ENCODE assay signal across 21 cellular contexts in genomic region chr1:220249522-220249921, GRCh38.
"Had no signal": no experiment of that assay in that cellular context is flagged by ENCODE, and none has a peak within 500 bp of the region (broad histone marks: within the 10 kb centered on the region; RNA-seq: fewer than 3 reads in every experiment).

No MANE protein-coding gene starts in this region.

- H3K4me3 ChIP-seq: dorsolateral prefrontal cortex, heart left ventricle, mucosa of descending colon, psoas muscle, sigmoid colon, skin epidermis had no signal

- H3K4me3 Mint-ChIP-seq: stimulated activated naive B cell treated with anti-CD40 and anti-IgM and Interleukin-4, amounts not matched to agents 10 μg/mL and 1 μg/mL and 100 μg/mL, for 72 hours had no signal

- ATAC-seq: esophagus mucosa; heart left ventricle; mucosa of descending colon; naive thymus-derived CD8-positive, alpha-beta T cell; psoas muscle; stimulated activated naive B cell treated with anti-CD40 and anti-IgM and Interleukin-4, amounts not matched to agents 10 μg/mL and 1 μg/mL and 100 μg/mL, for 72 hours had no signal

- DNase-seq: cortex of kidney; dorsolateral prefrontal cortex; effector CD8-positive, alpha-beta T cell; heart left ventricle; hippocampal formation; kidney glomerular epithelial cell; mucosa of descending colon; naive thymus-derived CD8-positive, alpha-beta T cell; psoas muscle; retina; sigmoid colon; stimulated activated CD4-positive, alpha-beta T cell treated with anti-CD3 and anti-CD28 coated beads, Interleukin-2, amount 100 ng/mL, for 24 hours; stimulated activated CD4-positive, alpha-beta T cell treated with anti-CD3 and anti-CD28 coated beads, Interleukin-4, amount 100 ng/mL, for 4 hours; stimulated activated naive B cell treated with anti-CD40 and anti-IgM and Interleukin-4, amounts not matched to agents 10 μg/mL and 1 μg/mL and 100 μg/mL, for 72 hours; trophoblast cell had no signal

- H3K4me1 ChIP-seq: heart left ventricle, psoas muscle, sigmoid colon had no signal

- FAIRE-seq: endometrium, frontal cortex, islet of Langerhans had no signal

- H3K27ac Mint-ChIP-seq: naive thymus-derived CD8-positive, alpha-beta T cell; stimulated activated naive B cell treated with anti-CD40 and anti-IgM and Interleukin-4, amounts not matched to agents 10 μg/mL and 1 μg/mL and 100 μg/mL, for 72 hours had no signal

- H3K27me3 Mint-ChIP-seq: naive thymus-derived CD8-positive, alpha-beta T cell; stimulated activated naive B cell treated with anti-CD40 and anti-IgM and Interleukin-4, amounts not matched to agents 10 μg/mL and 1 μg/mL and 100 μg/mL, for 72 hours had no signal

- H3K27ac ChIP-seq: dorsolateral prefrontal cortex, heart left ventricle, neutrophil, psoas muscle, sigmoid colon, skin epidermis had no signal

- H3K27me3 ChIP-seq: dorsolateral prefrontal cortex, heart left ventricle, neutrophil, sigmoid colon had no signal
